1 cellular context compared by ENCODE assay signal in genomic region chr11:64653388-64653973, GRCh38.
TF ChIP-seq lines count a peak whose summit lies in the region.

No MANE protein-coding gene starts in this region.

TF ChIP-seq in HEK293, 187 proteins besides CTCF, POLR2A, EP300 and RAD21 (continued from another document):
- TF ChIP-seq ATF2 (tag by site-specific recombination; IDR thresholded peaks at IDR 0.05; ENCODE audit: low read depth) (no peak), PRDM6 (tag by site-specific recombination; IDR thresholded peaks at IDR 0.05) (no peak), ZNF747 (tag by site-specific recombination; IDR thresholded peaks at IDR 0.05) (no peak)
